Comparison of ENCODE assay signal across 26 cellular contexts in genomic region chr10:122293156-122293978, GRCh38. TPM values are rescaled to one million over a fixed set of nuclear protein-coding genes. Genes with fewer than 3 reads are reported as not detected.
A peak's percentile ranks its signal among the peaks of the same experiment; 100 is the strongest.
DNase-seq lines count a peak whose midpoint lies in the region; ATAC-seq and TF ChIP-seq lines count a peak whose summit lies in the region.
"Had no signal": no experiment of that assay in that cellular context is flagged by ENCODE, and none has a peak within 500 bp of the region (broad histone marks: within the 10 kb centered on the region; RNA-seq: fewer than 3 reads in every experiment).

No MANE protein-coding gene starts in this region.

- no peak for TF ChIP-seq POLR2A in suprapubic skin (IDR thresholded peaks at IDR 0.05)

- 78% methylated on average over 10 of the region's 10 CpGs for WGBS in suprapubic skin

- no peak overlapping the region for H3K4me3 ChIP-seq in suprapubic skin
- H3K4me3 ChIP-seq: heart left ventricle, lower lobe of right lung, thyroid gland had no signal

- TF ChIP-seq EP300 in suprapubic skin (IDR thresholded peaks at IDR 0.05) = no peak

- in situ Hi-C loops in ACHN (cut with HindIII; ENCODE audit: low pct_ligation_motif_present, low pct_unique_long_range_greater_than_20kb, low sequenced_read_pairs) = loop anchor here (25.0 kb wide), 1 partner anchor 144 kb away; no protein-coding TSS in a partner anchor

- DNase-seq in activated naive CD4-positive, alpha-beta T cell treated with anti-CD3 and anti-CD28 coated beads for 36 hours = peak; percentile 10
- DNase-seq in activated naive CD4-positive, alpha-beta T cell (lab: John Stamatoyannopoulos, UW) = no peak
- DNase-seq in suprapubic skin (ENCODE audit: low spot score in 2 of 2) = no peak
- DNase-seq in ACHN = no peak
- DNase-seq in SHP77 treated with DMSO at 0.1 percent for 48 hours (lab: John Stamatoyannopoulos, UW) = no peak
- DNase-seq in activated effector memory CD4-positive, alpha-beta T cell treated with anti-CD3 and anti-CD28 coated beads, Interleukin-2, amount 50 U/mL, for 16 hours = no peak
- DNase-seq: activated effector memory CD4-positive, alpha-beta T cell treated with Interleukin-2 at 50 U/mL for 16 hours; amygdala; central memory CD4-positive, alpha-beta T cell; DMS79 treated with DMSO at 0.1 percent for 48 hours; effector memory CD4-positive, alpha-beta T cell; heart left ventricle; lower lobe of right lung; MV-4-11; naive thymus-derived CD8-positive, alpha-beta T cell; NCI-H1930; NCI-H446 treated with DMSO at 0.1 percent for 48 hours; posterior cingulate gyrus; SIG-M5; T-helper 17 cell; thyroid gland; WERI-Rb-1 had no signal

- H3K27me3 ChIP-seq in suprapubic skin = no peaks in the 10 kb centered on the region
- H3K27me3 ChIP-seq: heart left ventricle, thyroid gland had no signal

- peak; percentile 50 for ATAC-seq in HG02852 (IDR thresholded peaks at IDR 0.05; ENCODE audit: unreplicated experiment)
- ATAC-seq in esophagus mucosa = peak; percentile 52
- ATAC-seq: HCT116; heart left ventricle; naive thymus-derived CD8-positive, alpha-beta T cell; T-helper 17 cell had no signal

- no peak for TF ChIP-seq CTCF in suprapubic skin (IDR thresholded peaks at IDR 0.05)

- H3K36me3 ChIP-seq in suprapubic skin = no peaks in the 10 kb centered on the region
- H3K36me3 ChIP-seq: heart left ventricle, lower lobe of right lung, thyroid gland, WERI-Rb-1 had no signal

- no peak overlapping the region for H3K27ac Mint-ChIP-seq in activated naive CD4-positive, alpha-beta T cell treated with anti-CD3 and anti-CD28 coated beads for 36 hours
- H3K27ac Mint-ChIP-seq: T-helper 17 cell had no signal

- H3K36me3 Mint-ChIP-seq in activated naive CD4-positive, alpha-beta T cell treated with anti-CD3 and anti-CD28 coated beads for 36 hours (ENCODE audit: low read depth) = no peaks in the 10 kb centered on the region
- H3K36me3 Mint-ChIP-seq: naive thymus-derived CD8-positive, alpha-beta T cell had no signal

- peak overlapping the region; percentile 64 for H3K27ac ChIP-seq in suprapubic skin
- H3K27ac ChIP-seq: heart left ventricle, lower lobe of right lung, thyroid gland, WERI-Rb-1 had no signal

- no peaks in the 10 kb centered on the region for H3K9me3 ChIP-seq in suprapubic skin
- H3K9me3 ChIP-seq: heart left ventricle, lower lobe of right lung, thyroid gland had no signal

- H3K4me1 ChIP-seq in suprapubic skin = peaks cover 20% of the 10 kb centered on the region
- H3K4me1 ChIP-seq: lower lobe of right lung, thyroid gland had no signal

- CTCF ChIA-PET in activated naive CD4-positive, alpha-beta T cell treated with anti-CD3 and anti-CD28 coated beads for 36 hours (lab: Charles Lee) = interaction anchor here (0.7 to 1.8 kb wide), 4 partner anchors 26 to 272 kb away, joined by 3 to 5 read pairs (median 3); no protein-coding TSS in a partner anchor

- H3K4me3 Mint-ChIP-seq in activated naive CD4-positive, alpha-beta T cell treated with anti-CD3 and anti-CD28 coated beads for 36 hours = no peak overlapping the region
- H3K4me3 Mint-ChIP-seq: naive thymus-derived CD8-positive, alpha-beta T cell; T-helper 17 cell had no signal

- intact Hi-C loops in activated naive CD4-positive, alpha-beta T cell treated with anti-CD3 and anti-CD28 coated beads for 36 hours (cut with micrococcal nuclease) = no loop called here

- H3K4me1 Mint-ChIP-seq in activated naive CD4-positive, alpha-beta T cell treated with anti-CD3 and anti-CD28 coated beads for 36 hours (ENCODE audit: low read depth) = peaks cover 4% of the 10 kb centered on the region

- H3K27me3 Mint-ChIP-seq in activated naive CD4-positive, alpha-beta T cell treated with anti-CD3 and anti-CD28 coated beads for 36 hours (ENCODE audit: low read depth) = no peaks in the 10 kb centered on the region

- H3K9me3 Mint-ChIP-seq in activated naive CD4-positive, alpha-beta T cell treated with anti-CD3 and anti-CD28 coated beads for 36 hours = no peaks in the 10 kb centered on the region
- H3K9me3 Mint-ChIP-seq: naive thymus-derived CD8-positive, alpha-beta T cell had no signal

RNA-seq across cellular contexts. Expression of gene BTBD16, which starts 22.3 kb away (rescaled TPM):
- not detected for total RNA-seq in activated naive CD4-positive, alpha-beta T cell treated with anti-CD3 and anti-CD28 coated beads for 36 hours
- 0.16 TPM for total RNA-seq in esophagus mucosa
- total RNA-seq in suprapubic skin = 10 to 100 TPM in 1 of 4 donors, 1 to 10 TPM in 2, under 1 TPM in 1; 0.85 to 10.2 (median 5.1) TPM
- total RNA-seq: fibroblast of lung; naive thymus-derived CD8-positive, alpha-beta T cell; T-helper 17 cell had no signal
